1 cellular context compared by ENCODE assay signal in genomic region chr17:5111402-5112204, GRCh38.
TF ChIP-seq lines count a peak whose summit lies in the region.

TSS of gene ZNF232 (minus strand) at chr17:5111878. CDS start at chr17:5111822, 56 bp downstream.

TF ChIP-seq in K562, 482 proteins besides CTCF, POLR2A, EP300 and RAD21 (continued from another document and continues in another):
- no peak for TF ChIP-seq FOXP4 (CRISPR knock-in tag; IDR thresholded peaks at IDR 0.05; ENCODE audit: borderline replicate concordance)
- TF ChIP-seq ZBTB40 (IDR thresholded peaks at IDR 0.05) = peak; percentile 79
- TF ChIP-seq ZBTB40 (CRISPR knock-in tag; IDR thresholded peaks at IDR 0.05) = no peak
- no peak for TF ChIP-seq KAT2B (IDR thresholded peaks at IDR 0.05; ENCODE audit: low read depth, low read length)
- no peak for TF ChIP-seq STAT5A (IDR thresholded peaks at IDR 0.05; ENCODE audit: borderline replicate concordance, low read length)
- TF ChIP-seq PTRF (tag; IDR thresholded peaks at IDR 0.05) = no peak
- peak; percentile 38 for TF ChIP-seq PHF20 (IDR thresholded peaks at IDR 0.05; ENCODE audit: partially characterized antibody)
- TF ChIP-seq SMARCC2 (IDR thresholded peaks at IDR 0.05; ENCODE audit: low read depth) = no peak
- 0 out of 2 replicates have a peak, but pooled peaks have one; percentile 34 for TF ChIP-seq ZNF511 (CRISPR knock-in tag; IDR thresholded peaks at IDR 0.05)
- TF ChIP-seq POLR2AphosphoS2 (IDR thresholded peaks at IDR 0.05; ENCODE audit: low read length) = no peak
- no peak for TF ChIP-seq SRSF9 (IDR thresholded peaks at IDR 0.05; ENCODE audit: borderline replicate concordance, low read depth, low read length)
- TF ChIP-seq POU5F1 (IDR thresholded peaks at IDR 0.05; ENCODE audit: borderline replicate concordance, low read depth, low read length, partially characterized antibody) = no peak
- TF ChIP-seq CHD2 (IDR thresholded peaks at IDR 0.05; ENCODE audit: low read depth, low read length) = 0 out of 2 replicates have a peak, but pooled peaks have one; percentile 36
- no peak for TF ChIP-seq DPF2 (IDR thresholded peaks at IDR 0.05)
- TF ChIP-seq NFYB (IDR thresholded peaks at IDR 0.05; ENCODE audit: extremely low read depth, insufficient read length) = no peak
- TF ChIP-seq MITF (IDR thresholded peaks at IDR 0.05) = no peak
- no peak for TF ChIP-seq ZC3H4 (CRISPR knock-in tag; IDR thresholded peaks at IDR 0.05; ENCODE audit: borderline replicate concordance)
- no peak for TF ChIP-seq CEBPZ (IDR thresholded peaks at IDR 0.05; ENCODE audit: borderline replicate concordance, low read depth, low read length)
- TF ChIP-seq STAG1 (CRISPR knock-in tag; IDR thresholded peaks at IDR 0.05; ENCODE audit: borderline replicate concordance) = no peak
- no peak for TF ChIP-seq NR3C1 (CRISPR knock-in tag; IDR thresholded peaks at IDR 0.05)
- no peak for TF ChIP-seq ZNF644 (tag; IDR thresholded peaks at IDR 0.05; ENCODE audit: low read depth)
- no peak for TF ChIP-seq SAFB (IDR thresholded peaks at IDR 0.05; ENCODE audit: borderline replicate concordance, low read depth, low read length)
- TF ChIP-seq MAFG (tag; conservative IDR thresholded peaks at IDR 0.05) = no peak
- no peak for TF ChIP-seq SRSF1 (IDR thresholded peaks at IDR 0.05; ENCODE audit: low read depth, low read length)
- TF ChIP-seq ZNF609 (CRISPR knock-in tag; IDR thresholded peaks at IDR 0.05; ENCODE audit: borderline replicate concordance) = no peak
- no peak for TF ChIP-seq KLF13 (tag; IDR thresholded peaks at IDR 0.05; ENCODE audit: borderline replicate concordance, low read depth)
- no peak for TF ChIP-seq COPS2 (conservative IDR thresholded peaks at IDR 0.05)
- no peak for TF ChIP-seq FUS (optimal IDR thresholded peaks at IDR 0.05; ENCODE audit: low read depth, low read length)
- TF ChIP-seq E2F1 (CRISPR knock-in tag; IDR thresholded peaks at IDR 0.05) = 0 out of 2 replicates have a peak, but pooled peaks have one; percentile 4
- no peak for TF ChIP-seq BMI1 (IDR thresholded peaks at IDR 0.05; ENCODE audit: low read length)
- TF ChIP-seq HMGN3 (IDR thresholded peaks at IDR 0.05; ENCODE audit: borderline replicate concordance, extremely low read depth, insufficient read length, low read depth, low read length) = peak; percentile 56
- TF ChIP-seq HEY1 (CRISPR knock-in tag; IDR thresholded peaks at IDR 0.05; ENCODE audit: borderline replicate concordance) = no peak
- no peak for TF ChIP-seq HNRNPUL1 (IDR thresholded peaks at IDR 0.05; ENCODE audit: low read length)
- TF ChIP-seq ZFP30 (CRISPR knock-in tag; IDR thresholded peaks at IDR 0.05; ENCODE audit: borderline replicate concordance) = no peak
- no peak for TF ChIP-seq EWSR1 (IDR thresholded peaks at IDR 0.05; ENCODE audit: borderline replicate concordance, low read depth, partially characterized antibody)
- peak; percentile 78 for TF ChIP-seq ZFX (CRISPR knock-in tag; IDR thresholded peaks at IDR 0.05)
- TF ChIP-seq NFRKB (IDR thresholded peaks at IDR 0.05; ENCODE audit: low read depth) = no peak
